In the genomic region with DNA sequence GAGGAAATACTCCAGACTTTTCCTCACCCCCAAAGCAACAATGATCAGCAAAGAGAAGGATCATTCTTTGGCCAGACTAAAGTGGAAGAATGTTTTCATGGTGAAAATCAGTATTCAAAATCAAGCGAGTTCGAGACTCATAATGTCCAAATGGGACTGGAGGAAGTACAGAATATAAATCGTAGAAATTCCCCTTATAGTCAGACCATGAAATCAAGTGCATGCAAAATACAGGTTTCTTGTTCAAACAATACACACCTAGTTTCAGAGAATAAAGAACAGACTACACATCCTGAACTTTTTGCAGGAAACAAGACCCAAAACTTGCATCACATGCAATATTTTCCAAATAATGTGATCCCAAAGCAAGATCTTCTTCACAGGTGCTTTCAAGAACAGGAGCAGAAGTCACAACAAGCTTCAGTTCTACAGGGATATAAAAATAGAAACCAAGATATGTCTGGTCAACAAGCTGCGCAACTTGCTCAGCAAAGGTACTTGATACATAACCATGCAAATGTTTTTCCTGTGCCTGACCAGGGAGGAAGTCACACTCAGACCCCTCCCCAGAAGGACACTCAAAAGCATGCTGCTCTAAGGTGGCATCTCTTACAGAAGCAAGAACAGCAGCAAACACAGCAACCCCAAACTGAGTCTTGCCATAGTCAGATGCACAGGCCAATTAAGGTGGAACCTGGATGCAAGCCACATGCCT, we compare ENCODE assay signal across 10 cellular contexts.
DNase-seq lines count a peak whose midpoint lies in the region; ATAC-seq lines count a peak whose summit lies in the region.
"Had no signal": no experiment of that assay in that cellular context is flagged by ENCODE, and none has a peak within 500 bp of the region (broad histone marks: within the 10 kb centered on the region; RNA-seq: fewer than 3 reads in every experiment).

No MANE protein-coding gene starts in this region.

- H3K4me1 Mint-ChIP-seq in activated CD4-positive, alpha-beta T cell treated with anti-CD3 and anti-CD28 coated beads for 36 hours = peaks cover 14% of the 10 kb centered on the region
- peaks cover 43 to 53% (median 44%) of the 10 kb centered on the region in 3 donors for H3K4me1 Mint-ChIP-seq in naive B cell

- no peak for ATAC-seq in activated CD4-positive, alpha-beta T cell treated with anti-CD3 and anti-CD28 coated beads for 36 hours
- ATAC-seq in GM21576 (IDR thresholded peaks at IDR 0.05; ENCODE audit: unreplicated experiment) (peak; percentile 89), HG03280 (IDR thresholded peaks at IDR 0.05; ENCODE audit: unreplicated experiment) (peak; percentile 85), naive B cell (ENCODE audit: low read depth in 2 of 2) (peak; percentile 21 to 25)

- DNase-seq in activated CD4-positive, alpha-beta T cell treated with anti-CD3 and anti-CD28 coated beads for 36 hours = no peak
- no peak for DNase-seq in activated CD4-positive, alpha-beta T cell treated with anti-CD3 and anti-CD28 coated beads, Interleukin-2, amount 50 U/mL, for 48 hours
- DNase-seq in naive B cell (no peak), iPS-NIHi11 (ENCODE audit: low spot score) (no peak), NCI-H226 (no peak), NCI-H748 (lab: John Stamatoyannopoulos, UW; ENCODE audit: unreplicated experiment) (no peak)
- DNase-seq: retina, T-helper 9 cell had no signal

- peaks cover 65% of the 10 kb centered on the region for H3K36me3 Mint-ChIP-seq in activated CD4-positive, alpha-beta T cell treated with anti-CD3 and anti-CD28 coated beads for 36 hours (ENCODE audit: low read depth)
- H3K36me3 Mint-ChIP-seq in naive B cell = peaks cover 33 to 35% of the 10 kb centered on the region in 2 donors

- intact Hi-C loops in activated CD4-positive, alpha-beta T cell treated with anti-CD3 and anti-CD28 coated beads for 36 hours (cut with DNase I, micrococcal nuclease) = no loop called here

- POLR2A ChIA-PET in activated CD4-positive, alpha-beta T cell treated with anti-CD3 and anti-CD28 coated beads for 36 hours (lab: Charles Lee) = no interaction called here

- no peak overlapping the region for H3K4me3 Mint-ChIP-seq in activated CD4-positive, alpha-beta T cell treated with anti-CD3 and anti-CD28 coated beads for 36 hours
- peak overlapping the region in 7 of 8 donors; percentile 39 to 74 (median 69) for H3K4me3 Mint-ChIP-seq in naive B cell

- CTCF ChIA-PET in activated CD4-positive, alpha-beta T cell treated with anti-CD3 and anti-CD28 coated beads for 36 hours (lab: Charles Lee) = no interaction called here

- H3K27ac Mint-ChIP-seq in activated CD4-positive, alpha-beta T cell treated with anti-CD3 and anti-CD28 coated beads for 36 hours = peak overlapping the region; percentile 6
- peak overlapping the region; percentile 44 to 88 (median 84) for H3K27ac Mint-ChIP-seq in naive B cell

- H3K9me3 Mint-ChIP-seq in activated CD4-positive, alpha-beta T cell treated with anti-CD3 and anti-CD28 coated beads for 36 hours (ENCODE audit: low read depth) = no peaks in the 10 kb centered on the region
- H3K9me3 Mint-ChIP-seq in naive B cell = peaks cover 0 to 4% (median 0%) of the 10 kb centered on the region in 7 donors

- no peaks in the 10 kb centered on the region for H3K27me3 Mint-ChIP-seq in activated CD4-positive, alpha-beta T cell treated with anti-CD3 and anti-CD28 coated beads for 36 hours
- no peaks in the 10 kb centered on the region for H3K27me3 Mint-ChIP-seq in naive B cell
